In the genomic region with DNA sequence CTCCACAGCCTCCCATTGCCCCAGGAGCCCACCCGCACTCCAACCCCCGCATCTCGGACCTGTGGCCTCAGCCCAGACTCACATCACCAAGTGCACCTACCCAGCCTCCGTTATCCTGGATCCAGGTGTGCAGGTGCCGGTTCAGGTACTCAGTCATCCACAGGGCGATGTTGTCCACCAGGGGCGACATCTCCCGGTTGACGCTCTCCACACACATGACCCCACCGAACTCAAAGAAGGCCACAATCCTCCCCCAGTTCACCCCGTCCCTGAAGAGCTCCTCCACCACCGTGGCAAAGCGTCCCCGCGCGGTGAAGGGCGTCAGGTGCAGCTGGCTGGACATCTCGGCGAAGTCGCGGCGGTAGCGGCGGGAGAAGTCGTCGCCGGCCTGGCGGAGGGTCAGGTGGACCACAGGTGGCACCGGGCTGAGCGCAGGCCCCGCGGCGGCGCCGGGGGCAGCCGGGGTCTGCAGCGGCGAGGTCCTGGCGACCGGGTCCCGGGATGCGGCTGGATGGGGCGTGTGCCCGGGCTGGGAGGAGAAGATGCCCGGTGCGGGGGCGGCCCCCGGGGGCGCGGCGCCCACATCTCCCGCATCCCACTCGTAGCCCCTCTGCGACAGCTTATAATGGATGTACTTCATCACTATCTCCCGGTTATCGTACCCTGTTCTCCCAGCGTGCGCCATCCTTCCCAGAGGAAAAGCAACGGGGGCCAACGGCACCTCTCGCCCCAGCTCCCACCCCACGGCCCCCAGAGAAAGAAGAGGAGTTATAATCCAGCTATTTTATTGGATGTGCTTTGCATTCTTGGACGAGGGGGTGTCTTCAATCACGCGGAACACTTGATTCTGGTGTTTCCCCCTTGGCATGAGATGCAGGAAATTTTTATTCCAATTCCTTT, we compare ENCODE assay signal across 8 cellular contexts. TPM values are rescaled to one million over a fixed set of nuclear protein-coding genes. Genes with fewer than 3 reads are reported as not detected.
DNase-seq lines count a peak whose midpoint lies in the region; ATAC-seq, FAIRE-seq and TF ChIP-seq lines count a peak whose summit lies in the region.

No MANE protein-coding gene starts in this region.

- no peaks in the 10 kb centered on the region for H3K9me3 Mint-ChIP-seq in dendritic cell treated with granulocyte-macrophage colony-stimulating factor and Interleukin-4, amounts not matched to agents 40 ng/mL and 50 ng/mL, for 4 days

- H2BK12ac ChIP-seq in mesenchymal stem cell (ENCODE audit: low read length in 2 of 2): no peak overlapping the region

- H3K4me3 Mint-ChIP-seq in dendritic cell treated with granulocyte-macrophage colony-stimulating factor and Interleukin-4, amounts not matched to agents 40 ng/mL and 50 ng/mL, for 4 days: peak overlapping the region; percentile 81

- intact Hi-C loops in dendritic cell treated with granulocyte-macrophage colony-stimulating factor and Interleukin-4, amounts not matched to agents 40 ng/mL and 50 ng/mL, for 4 days (cut with micrococcal nuclease): loop anchor here (5.0 to 10.0 kb wide), 2 partner anchors 53 to 81 kb away; no protein-coding TSS in a partner anchor

- no peaks in the 10 kb centered on the region for H3K9me3 ChIP-seq in mesenchymal stem cell (ENCODE audit: control insufficient read depth, low read length)

- peak; percentile 82 for TF ChIP-seq POLR2A in GM12892 (IDR thresholded peaks at IDR 0.05; ENCODE audit: low read depth, low read length)

- peaks cover 22% of the 10 kb centered on the region for H3K27me3 Mint-ChIP-seq in dendritic cell treated with granulocyte-macrophage colony-stimulating factor and Interleukin-4, amounts not matched to agents 40 ng/mL and 50 ng/mL, for 4 days

- WGBS in mesenchymal stem cell: 8% methylated on average over 43 of the region's 65 CpGs

- H2AFZ ChIP-seq in mesenchymal stem cell (ENCODE audit: low read depth, low read length): no peak overlapping the region

- H3K18ac ChIP-seq in mesenchymal stem cell (ENCODE audit: low read depth in 1 of 2, low read length in 2 of 2): no peak overlapping the region

- H3K23ac ChIP-seq in mesenchymal stem cell (ENCODE audit: low read length in 2 of 2): peak overlapping the region in 1 of 2 experiments; percentile 48

- H2AK5ac ChIP-seq in mesenchymal stem cell (ENCODE audit: low read length, severe bottlenecking): no peak overlapping the region

- no peak overlapping the region for H2BK120ac ChIP-seq in mesenchymal stem cell (ENCODE audit: low read depth, low read length)

- peak overlapping the region in 1 of 2 experiments; percentile 71 for H3K14ac ChIP-seq in mesenchymal stem cell (ENCODE audit: low read length in 2 of 2)

- H4K8ac ChIP-seq in mesenchymal stem cell (ENCODE audit: low read length): no peak overlapping the region

- H2BK15ac ChIP-seq in mesenchymal stem cell (ENCODE audit: low read depth, poor library complexity, severe bottlenecking): peak overlapping the region; percentile 63

- peaks cover 43% of the 10 kb centered on the region for H3K4me1 Mint-ChIP-seq in dendritic cell treated with granulocyte-macrophage colony-stimulating factor and Interleukin-4, amounts not matched to agents 40 ng/mL and 50 ng/mL, for 4 days (ENCODE audit: low read depth)

- peak; percentile 34 for ATAC-seq in HG02571 (IDR thresholded peaks at IDR 0.05; ENCODE audit: unreplicated experiment)

- peak overlapping the region; percentile 87 for H3K9ac ChIP-seq in mesenchymal stem cell (ENCODE audit: low read length)

- no peak overlapping the region for H4K91ac ChIP-seq in mesenchymal stem cell (ENCODE audit: low read length)

- H3K4me3 ChIP-seq in mesenchymal stem cell (ENCODE audit: insufficient read depth in 1 of 2, low read depth in 1 of 2, low read length in 2 of 2): peak overlapping the region; percentile 64 to 86

- peak; percentile 98 for FAIRE-seq in GM12892 (lab: Jason Lieb, UNC)

- no peaks in the 10 kb centered on the region for H3K27me3 ChIP-seq in mesenchymal stem cell (ENCODE audit: control insufficient read depth in 1 of 2, insufficient read depth in 1 of 2, low read length in 2 of 2)

- H3K27ac ChIP-seq in mesenchymal stem cell (ENCODE audit: low read length, poor library complexity, severe bottlenecking): no peak overlapping the region

- H3K4me2 ChIP-seq in mesenchymal stem cell (ENCODE audit: low read length, poor library complexity, severe bottlenecking): peak overlapping the region; percentile 100

- H3K4ac ChIP-seq in mesenchymal stem cell (ENCODE audit: low read depth in 1 of 2, low read length in 2 of 2): no peak overlapping the region

- no peaks in the 10 kb centered on the region for H3K36me3 Mint-ChIP-seq in dendritic cell treated with granulocyte-macrophage colony-stimulating factor and Interleukin-4, amounts not matched to agents 40 ng/mL and 50 ng/mL, for 4 days (ENCODE audit: low read depth)

- DNase-seq in GM12892 (ENCODE audit: insufficient read length) (peak; percentile 58), NCI-H1930 (lab: John Stamatoyannopoulos, UW) (peak; percentile 77 to 78), mesenchymal stem cell (no peak), NCI-H446 treated with DMSO at 0.1 percent for 48 hours (lab: John Stamatoyannopoulos, UW) (no peak)
- peak; percentile 92 for DNase-seq in activated CD4-positive, alpha-beta T cell treated with anti-CD3 and anti-CD28 coated beads for 48 hours
- DNase-seq in stimulated activated CD8-positive, alpha-beta memory T cell treated with anti-CD3 and anti-CD28 coated beads, Interleukin-15, amount 100 ng/mL, for 24 hours (ENCODE audit: low read depth): peak; percentile 31

- peaks cover 13% of the 10 kb centered on the region for H3K79me1 ChIP-seq in mesenchymal stem cell (replicated peaks; ENCODE audit: low read length, poor library complexity, severe bottlenecking)

- H3K27ac Mint-ChIP-seq in dendritic cell treated with granulocyte-macrophage colony-stimulating factor and Interleukin-4, amounts not matched to agents 40 ng/mL and 50 ng/mL, for 4 days: peak overlapping the region; percentile 80

- no peak overlapping the region for H2BK5ac ChIP-seq in mesenchymal stem cell (ENCODE audit: low read depth, low read length, poor library complexity, severe bottlenecking)

- no peaks in the 10 kb centered on the region for H3K36me3 ChIP-seq in mesenchymal stem cell (ENCODE audit: control insufficient read depth in 1 of 2, insufficient read depth in 2 of 2, low read depth in 1 of 2, low read length in 2 of 2)

- peaks cover 13% of the 10 kb centered on the region for H3K4me1 ChIP-seq in mesenchymal stem cell (ENCODE audit: control insufficient read depth, insufficient read depth, low read depth, low read length)

RNA-seq across cellular contexts. Expression of a gene that starts 1.3 kb away (rescaled TPM):
- 47.4 TPM for polyA plus RNA-seq in GM12892 (2012; ENCODE audit: missing spikeins)
- 0.28 TPM for polyA plus RNA-seq in mesenchymal stem cell (2013, experiment 1 of 2)
- 0.19 TPM for polyA plus RNA-seq in mesenchymal stem cell (2013, experiment 2 of 2)

RNA-seq across cellular contexts. Expression of a gene that starts 48.8 kb away (rescaled TPM):
- polyA plus RNA-seq in GM12892 (2012; ENCODE audit: missing spikeins): 17.8 TPM
- polyA plus RNA-seq in mesenchymal stem cell (2013, experiment 1 of 2): 27.4 TPM
- 28.3 TPM for polyA plus RNA-seq in mesenchymal stem cell (2013, experiment 2 of 2)

Comparison
In these comparisons a context has a peak if more than half of its experiments do, and no peak if none do; other contexts are left out.
1. DNase-seq: peak in GM12892 (single experiment), NCI-H1930 (2 of 2), activated CD4-positive, alpha-beta T cell treated with anti-CD3 and anti-CD28 coated beads for 48 hours (single experiment) and stimulated activated CD8-positive, alpha-beta memory T cell treated with anti-CD3 and anti-CD28 coated beads, Interleukin-15, amount 100 ng/mL, for 24 hours (single experiment); none in mesenchymal stem cell (single experiment) and NCI-H446 treated with DMSO at 0.1 percent for 48 hours (single experiment).